ENCODE assay signal across 1 cellular context in genomic region chr17:30926516-30926915, GRCh38.
TF ChIP-seq lines count a peak whose summit lies in the region.

No MANE protein-coding gene starts in this region.

TF ChIP-seq in HEK293, 187 proteins besides CTCF, POLR2A, EP300 and RAD21 (continued from another document):
- TF ChIP-seq GLI2 (tag by site-specific recombination; IDR thresholded peaks at IDR 0.05; ENCODE audit: borderline replicate concordance, low read depth) (no peak), ZNF530 (tag by site-specific recombination; IDR thresholded peaks at IDR 0.05; ENCODE audit: low read depth) (no peak), AEBP2 (tag by site-specific recombination; IDR thresholded peaks at IDR 0.05; ENCODE audit: borderline replicate concordance) (no peak), KLF1 (tag by site-specific recombination; IDR thresholded peaks at IDR 0.05) (no peak), OSR2 (tag by site-specific recombination; IDR thresholded peaks at IDR 0.05) (no peak), ZNF2 (tag by site-specific recombination; IDR thresholded peaks at IDR 0.05) (no peak), ZNF354C (tag by site-specific recombination; IDR thresholded peaks at IDR 0.05; ENCODE audit: borderline replicate concordance, low read depth) (no peak), SP2 (tag by site-specific recombination; IDR thresholded peaks at IDR 0.05) (no peak), ZNF10 (tag by site-specific recombination; IDR thresholded peaks at IDR 0.05) (no peak), ZNF768 (tag by site-specific recombination; IDR thresholded peaks at IDR 0.05) (no peak), FEZF1 (tag by site-specific recombination; IDR thresholded peaks at IDR 0.05) (no peak), SCRT2 (tag by site-specific recombination; IDR thresholded peaks at IDR 0.05) (no peak), ZNF214 (tag by site-specific recombination; IDR thresholded peaks at IDR 0.05; ENCODE audit: borderline replicate concordance) (no peak), ZNF658 (tag by site-specific recombination; IDR thresholded peaks at IDR 0.05) (no peak), ZNF596 (tag by site-specific recombination; IDR thresholded peaks at IDR 0.05) (no peak), ZBTB6 (tag by site-specific recombination; IDR thresholded peaks at IDR 0.05) (no peak)
- TF ChIP-seq, protein P1, sequence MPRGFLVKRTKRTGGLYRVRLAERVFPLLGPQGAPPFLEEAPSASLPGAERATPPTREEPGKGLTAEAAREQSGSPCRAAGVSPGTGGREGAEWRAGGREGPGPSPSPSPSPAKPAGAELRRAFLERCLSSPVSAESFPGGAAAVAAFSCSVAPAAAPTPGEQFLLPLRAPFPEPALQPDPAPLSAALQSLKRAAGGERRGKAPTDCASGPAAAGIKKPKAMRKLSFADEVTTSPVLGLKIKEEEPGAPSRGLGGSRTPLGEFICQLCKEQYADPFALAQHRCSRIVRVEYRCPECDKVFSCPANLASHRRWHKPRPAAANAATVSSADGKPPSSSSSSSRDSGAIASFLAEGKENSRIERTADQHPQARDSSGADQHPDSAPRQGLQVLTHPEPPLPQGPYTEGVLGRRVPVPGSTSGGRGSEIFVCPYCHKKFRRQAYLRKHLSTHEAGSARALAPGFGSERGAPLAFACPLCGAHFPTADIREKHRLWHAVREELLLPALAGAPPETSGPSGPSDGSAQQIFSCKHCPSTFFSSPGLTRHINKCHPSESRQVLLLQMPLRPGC (tag by site-specific recombination; IDR thresholded peaks at IDR 0.05), result no peak
- TF ChIP-seq, protein P2, sequence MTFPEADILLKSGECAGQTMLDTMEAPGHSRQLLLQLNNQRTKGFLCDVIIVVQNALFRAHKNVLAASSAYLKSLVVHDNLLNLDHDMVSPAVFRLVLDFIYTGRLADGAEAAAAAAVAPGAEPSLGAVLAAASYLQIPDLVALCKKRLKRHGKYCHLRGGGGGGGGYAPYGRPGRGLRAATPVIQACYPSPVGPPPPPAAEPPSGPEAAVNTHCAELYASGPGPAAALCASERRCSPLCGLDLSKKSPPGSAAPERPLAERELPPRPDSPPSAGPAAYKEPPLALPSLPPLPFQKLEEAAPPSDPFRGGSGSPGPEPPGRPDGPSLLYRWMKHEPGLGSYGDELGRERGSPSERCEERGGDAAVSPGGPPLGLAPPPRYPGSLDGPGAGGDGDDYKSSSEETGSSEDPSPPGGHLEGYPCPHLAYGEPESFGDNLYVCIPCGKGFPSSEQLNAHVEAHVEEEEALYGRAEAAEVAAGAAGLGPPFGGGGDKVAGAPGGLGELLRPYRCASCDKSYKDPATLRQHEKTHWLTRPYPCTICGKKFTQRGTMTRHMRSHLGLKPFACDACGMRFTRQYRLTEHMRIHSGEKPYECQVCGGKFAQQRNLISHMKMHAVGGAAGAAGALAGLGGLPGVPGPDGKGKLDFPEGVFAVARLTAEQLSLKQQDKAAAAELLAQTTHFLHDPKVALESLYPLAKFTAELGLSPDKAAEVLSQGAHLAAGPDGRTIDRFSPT (tag by site-specific recombination; IDR thresholded peaks at IDR 0.05), result no peak
